23 cellular contexts compared by ENCODE assay signal in the genomic region with DNA sequence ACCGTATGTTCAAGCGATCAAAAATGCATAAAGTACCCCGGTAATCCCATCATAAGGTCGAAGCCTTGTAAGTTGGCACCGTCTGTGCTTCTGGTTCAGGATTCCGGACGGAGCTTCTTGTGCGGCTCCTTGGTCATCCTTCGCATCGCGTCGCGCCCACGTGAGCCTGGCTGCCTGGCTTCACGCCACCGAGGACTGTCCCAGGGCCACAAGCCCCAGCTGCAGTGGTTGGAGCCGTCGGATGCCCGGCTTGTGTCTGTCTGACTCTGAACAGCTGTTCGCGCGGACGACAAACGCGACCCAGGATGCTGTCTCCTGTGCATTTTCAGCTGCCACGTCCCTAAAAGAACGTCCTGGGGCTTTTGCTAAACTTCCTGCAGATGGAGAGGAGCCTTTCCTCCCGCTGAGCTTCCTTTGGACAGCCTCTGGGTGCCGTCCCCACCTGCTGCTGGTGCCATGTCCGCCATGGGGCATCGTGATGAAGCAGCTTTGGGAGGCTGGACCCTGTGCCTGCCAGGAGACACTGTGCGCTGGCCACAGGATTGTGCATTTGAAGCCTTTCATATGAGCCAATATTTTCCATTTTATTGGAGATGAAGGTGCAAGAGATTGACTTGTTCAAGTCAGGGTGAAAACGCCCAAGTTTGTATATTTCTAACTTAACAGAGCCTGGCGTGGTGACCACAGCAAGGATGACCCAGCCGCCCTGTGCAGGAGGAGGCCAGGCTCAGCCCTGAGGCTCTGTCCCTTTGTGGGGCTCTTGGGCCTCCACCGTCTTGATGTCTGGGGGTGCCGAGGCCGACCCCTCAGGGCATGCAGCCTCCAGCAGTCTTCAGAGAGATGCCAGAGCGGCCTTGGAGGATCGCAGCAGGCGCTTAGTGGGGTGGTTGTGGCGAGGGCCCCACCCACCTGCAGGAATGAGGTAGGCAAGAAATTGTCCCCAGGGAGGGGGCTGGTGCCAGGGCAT. TPM values are rescaled to one million over a fixed set of nuclear protein-coding genes. Genes with fewer than 3 reads are reported as not detected.
"Had no signal": no experiment of that assay in that cellular context is flagged by ENCODE, and none has a peak within 500 bp of the region (broad histone marks: within the 10 kb centered on the region; RNA-seq: fewer than 3 reads in every experiment).

No MANE protein-coding gene starts in this region.

- H3K27me3 Mint-ChIP-seq: activated CD4-positive, alpha-beta T cell treated with anti-CD3 and anti-CD28 coated beads, Interleukin-2, amount 10 ng/mL, durations not matched to agents 7 days and 5 days had no signal

- H3K36me3 Mint-ChIP-seq: memory B cell; neural progenitor cell; stimulated activated naive B cell treated with anti-CD40 and anti-IgM and Interleukin-4, amounts not matched to agents 10 μg/mL and 1 μg/mL and 100 μg/mL, for 72 hours had no signal

- H3K27ac ChIP-seq: adrenal gland, gastrocnemius medialis, heart left ventricle, left ventricle myocardium inferior, neural progenitor cell, psoas muscle, tibial nerve, vagina had no signal

- H3K4me2 ChIP-seq: neural progenitor cell, SK-N-SH had no signal

- H3K4me1 Mint-ChIP-seq: activated CD4-positive, alpha-beta T cell treated with anti-CD3 and anti-CD28 coated beads, Interleukin-2, amount 10 ng/mL, durations not matched to agents 7 days and 5 days; memory B cell; neural progenitor cell; stimulated activated naive B cell treated with anti-CD40 and anti-IgM and Interleukin-4, amounts not matched to agents 10 μg/mL and 1 μg/mL and 100 μg/mL, for 72 hours had no signal

- H3K27me3 ChIP-seq: adrenal gland, gastrocnemius medialis, neural progenitor cell, tibial nerve, vagina had no signal

- DNase-seq: activated CD4-positive, alpha-beta T cell treated with anti-CD3 and anti-CD28 coated beads, Interleukin-2, amount 10 ng/mL, durations not matched to agents 7 days and 5 days; activated CD8-positive, alpha-beta T cell treated with anti-CD3 and anti-CD28 coated beads, Interleukin-2, amount 10 ng/mL, durations not matched to agents 7 days and 5 days; activated gamma-delta T cell; activated T-cell treated with anti-CD3 and anti-CD28 coated beads, Interleukin-2, amount 50 U/mL, for 24 hours; adrenal gland; erythroblast; gastrocnemius medialis; left ventricle myocardium inferior; naive thymus-derived CD4-positive, alpha-beta T cell; psoas muscle; SK-N-SH; T1000 had no signal

- H3K36me3 ChIP-seq: adrenal gland, gastrocnemius medialis, heart left ventricle, left ventricle myocardium inferior, neural progenitor cell, tibial nerve, vagina had no signal

- H3K27ac Mint-ChIP-seq: activated CD4-positive, alpha-beta T cell treated with anti-CD3 and anti-CD28 coated beads, Interleukin-2, amount 10 ng/mL, durations not matched to agents 7 days and 5 days; activated CD8-positive, alpha-beta T cell treated with anti-CD3 and anti-CD28 coated beads, Interleukin-2, amount 10 ng/mL, durations not matched to agents 7 days and 5 days; activated naive CD4-positive, alpha-beta T cell treated with anti-CD3 and anti-CD28 coated beads, Interleukin-2, amount 50 U/mL, for 72 hours; activated T-cell treated with anti-CD3 and anti-CD28 coated beads, Interleukin-2, amount 50 U/mL, for 24 hours; memory B cell; naive thymus-derived CD4-positive, alpha-beta T cell; neural progenitor cell; stimulated activated naive B cell treated with anti-CD40 and anti-IgM and Interleukin-4, amounts not matched to agents 10 μg/mL and 1 μg/mL and 100 μg/mL, for 72 hours had no signal

- H3K9me3 ChIP-seq: adrenal gland, gastrocnemius medialis, heart left ventricle, left ventricle myocardium inferior, psoas muscle, SK-N-SH, vagina had no signal

- FAIRE-seq: bronchial epithelial cell, colon, endometrium had no signal

- H2AFZ ChIP-seq: neural progenitor cell had no signal

- H3K9me3 Mint-ChIP-seq: activated CD4-positive, alpha-beta T cell treated with anti-CD3 and anti-CD28 coated beads, Interleukin-2, amount 10 ng/mL, durations not matched to agents 7 days and 5 days; activated naive CD4-positive, alpha-beta T cell treated with anti-CD3 and anti-CD28 coated beads, Interleukin-2, amount 50 U/mL, for 72 hours; activated T-cell treated with anti-CD3 and anti-CD28 coated beads, Interleukin-2, amount 50 U/mL, for 24 hours; stimulated activated naive B cell treated with anti-CD40 and anti-IgM and Interleukin-4, amounts not matched to agents 10 μg/mL and 1 μg/mL and 100 μg/mL, for 72 hours had no signal

- H3K4me3 ChIP-seq: adrenal gland, gastrocnemius medialis, heart left ventricle, left ventricle myocardium inferior, neural progenitor cell, psoas muscle, tibial nerve, vagina had no signal

- H3K9ac ChIP-seq: neural progenitor cell, SK-N-SH had no signal

- H3K4me3 Mint-ChIP-seq: activated CD4-positive, alpha-beta T cell treated with anti-CD3 and anti-CD28 coated beads, Interleukin-2, amount 10 ng/mL, durations not matched to agents 7 days and 5 days; activated CD8-positive, alpha-beta T cell treated with anti-CD3 and anti-CD28 coated beads, Interleukin-2, amount 10 ng/mL, durations not matched to agents 7 days and 5 days; activated T-cell treated with anti-CD3 and anti-CD28 coated beads, Interleukin-2, amount 50 U/mL, for 24 hours; memory B cell; naive thymus-derived CD4-positive, alpha-beta T cell; neural progenitor cell; stimulated activated naive B cell treated with anti-CD40 and anti-IgM and Interleukin-4, amounts not matched to agents 10 μg/mL and 1 μg/mL and 100 μg/mL, for 72 hours had no signal

- ATAC-seq: activated CD8-positive, alpha-beta T cell treated with anti-CD3 and anti-CD28 coated beads, Interleukin-2, amount 10 ng/mL, durations not matched to agents 7 days and 5 days; gastrocnemius medialis; heart left ventricle; naive thymus-derived CD4-positive, alpha-beta T cell; psoas muscle had no signal

- H3K4me1 ChIP-seq: adrenal gland, neural progenitor cell, psoas muscle, tibial nerve, vagina had no signal

RNA-seq across cellular contexts. Expression of a gene that starts 6.7 kb away (rescaled TPM):
- total RNA-seq: bronchial epithelial cell, kidney epithelial cell had no signal
